19 cellular contexts compared by ENCODE assay signal in the genomic region with DNA sequence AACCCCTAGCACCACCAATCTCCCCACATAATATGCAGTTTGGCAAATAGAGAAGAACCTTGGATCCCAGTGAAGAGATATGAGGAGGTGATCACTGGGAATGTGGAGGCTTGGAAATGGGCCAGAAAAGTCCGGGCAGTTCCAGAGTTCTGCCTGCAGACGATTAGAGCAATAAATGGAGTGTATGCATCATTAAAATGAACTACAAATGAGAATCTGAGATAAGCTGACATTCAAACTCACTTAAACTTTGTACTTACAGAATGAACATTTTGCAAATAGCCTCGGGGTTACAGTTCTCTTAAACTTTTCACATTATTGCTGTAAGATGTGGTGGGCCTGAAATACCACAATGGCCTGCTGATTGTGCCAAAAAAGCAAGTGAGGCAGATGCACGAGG. TPM values are rescaled to one million over a fixed set of nuclear protein-coding genes. Genes with fewer than 3 reads are reported as not detected.
DNase-seq lines count a peak whose midpoint lies in the region; ATAC-seq and TF ChIP-seq lines count a peak whose summit lies in the region.
"Had no signal": no experiment of that assay in that cellular context is flagged by ENCODE, and none has a peak within 500 bp of the region (broad histone marks: within the 10 kb centered on the region; RNA-seq: fewer than 3 reads in every experiment).

No MANE protein-coding gene starts in this region.

- peaks cover 13% of the 10 kb centered on the region for H3K9me3 Mint-ChIP-seq in mesothelial cell of epicardium

- H3K9me3 ChIP-seq in MG63, result no peaks in the 10 kb centered on the region
- H3K9me3 ChIP-seq: spleen had no signal

- no peaks in the 10 kb centered on the region for H3K27me3 Mint-ChIP-seq in mesothelial cell of epicardium (ENCODE audit: low read depth)

- POLR2A ChIA-PET in GM10248 (lab: Yijun Ruan, JAX), result no interaction called here

- peak overlapping the region; percentile 75 for H3K27ac Mint-ChIP-seq in mesothelial cell of epicardium
- H3K27ac Mint-ChIP-seq: activated naive CD8-positive, alpha-beta T cell; activated T-cell treated with anti-CD3 and anti-CD28 coated beads, Interleukin-2, amount 50 U/mL, for 72 hours; CD4-positive, CD25-positive, alpha-beta regulatory T cell had no signal

- in situ Hi-C loops in astrocyte of the spinal cord (cut with HindIII; ENCODE audit: low sequenced_read_pairs), result no loop called here

- DNase-seq in Daoy (ENCODE audit: low read depth) (peak; percentile 45), MG63 (peak; percentile 13), astrocyte of the spinal cord (ENCODE audit: low read depth, low spot score) (peak; percentile 32), mesothelial cell of epicardium (ENCODE audit: low spot score in 2 of 2, unreplicated experiment in 2 of 2) (peak; percentile 40 to 63), anterior cingulate cortex (lab: John Stamatoyannopoulos, UW) (no peak), GM10248 (ENCODE audit: extremely low spot score) (no peak)
- DNase-seq: activated CD8-positive, alpha-beta memory T cell treated with anti-CD3 and anti-CD28 coated beads for 24 hours; activated T-cell treated with anti-CD3 and anti-CD28 coated beads, Interleukin-2, amount 50 U/mL, for 72 hours; CD4-positive, CD25-positive, alpha-beta regulatory T cell; dermis blood vessel endothelial cell; DMS79 treated with DMSO at 0.1 percent for 48 hours; midbrain; RPMI8226; spleen; stimulated activated CD8-positive, alpha-beta memory T cell treated with anti-CD3 and anti-CD28 coated beads, Interleukin-4, amount 100 ng/mL, for 48 hours had no signal

- no peak for TF ChIP-seq CTCF in astrocyte of the spinal cord (IDR thresholded peaks at IDR 0.05; ENCODE audit: low read depth, low read length)
- no peak for TF ChIP-seq CTCF in mesothelial cell of epicardium (IDR thresholded peaks at IDR 0.05; ENCODE audit: unreplicated experiment)
- no peak for TF ChIP-seq CTCF in GM10248 (IDR thresholded peaks at IDR 0.05; ENCODE audit: control extremely low read depth, extremely low read depth, low read depth, missing control alignments)

- ATAC-seq in HG02840 (IDR thresholded peaks at IDR 0.05; ENCODE audit: low FRiP score, unreplicated experiment) (no peak), GM21360 (IDR thresholded peaks at IDR 0.05; ENCODE audit: unreplicated experiment) (no peak)
- ATAC-seq: activated CD4-positive, CD25-positive, alpha-beta regulatory T cell treated with anti-CD3 and anti-CD28 coated beads, Interleukin-2, amount 50 U/mL, for 24 hours; activated T-cell treated with anti-CD3 and anti-CD28 coated beads, Interleukin-2, amount 50 U/mL, for 72 hours had no signal

- no peaks in the 10 kb centered on the region for H3K36me3 ChIP-seq in MG63
- H3K36me3 ChIP-seq: spleen had no signal

- no peak overlapping the region for H3K4me3 Mint-ChIP-seq in mesothelial cell of epicardium
- H3K4me3 Mint-ChIP-seq: activated naive CD8-positive, alpha-beta T cell; activated T-cell treated with anti-CD3 and anti-CD28 coated beads, Interleukin-2, amount 50 U/mL, for 72 hours; CD4-positive, CD25-positive, alpha-beta regulatory T cell had no signal

- no peaks in the 10 kb centered on the region for H3K27me3 ChIP-seq in MG63
- H3K27me3 ChIP-seq: spleen had no signal

- CTCF ChIA-PET in GM10248 (lab: Yijun Ruan, JAX), result interaction anchor here (1.5 kb wide), 1 partner anchor 17 kb away, joined by 3 read pairs; no protein-coding TSS in a partner anchor

- peaks cover 22% of the 10 kb centered on the region for H3K4me1 Mint-ChIP-seq in mesothelial cell of epicardium
- H3K4me1 Mint-ChIP-seq: CD4-positive, CD25-positive, alpha-beta regulatory T cell had no signal

- H3K4me3 ChIP-seq in MG63 (no peak overlapping the region), astrocyte of the spinal cord (ENCODE audit: low read depth, low read length) (no peak overlapping the region)
- H3K4me3 ChIP-seq: spleen had no signal

- no peaks in the 10 kb centered on the region for H3K36me3 Mint-ChIP-seq in mesothelial cell of epicardium
- H3K36me3 Mint-ChIP-seq: activated naive CD8-positive, alpha-beta T cell; CD4-positive, CD25-positive, alpha-beta regulatory T cell had no signal

RNA-seq across cellular contexts. Expression of gene LHFPL2, which starts 23.0 kb away (rescaled TPM):
- total RNA-seq in Daoy (2014; rRNA removed; shearing (Covaris generic)), result 22.9 and 33.9 TPM in 2 replicates
- 14.0 and 15.3 TPM in 2 replicates for total RNA-seq in MG63 (2014; rRNA removed; shearing (Covaris generic); ENCODE audit: low replicate concordance)
- 41.7 to 43.1 TPM (median 42.1 TPM) in 3 replicates for total RNA-seq in mesothelial cell of epicardium

Comparison
In these comparisons a context has a peak if more than half of its experiments do, and no peak if none do; other contexts are left out.
1. DNase-seq: peak in Daoy (single experiment), MG63 (single experiment), astrocyte of the spinal cord (single experiment) and mesothelial cell of epicardium (2 of 2); none in anterior cingulate cortex (0 of 58) and GM10248 (single experiment).